In genomic region chr12:66290716-66291200, GRCh38 we compare ENCODE assay signal across 1 cellular context.
TF ChIP-seq lines count a peak whose summit lies in the region.

No MANE protein-coding gene starts in this region.

TF ChIP-seq in GM12878, 131 proteins besides CTCF, POLR2A, EP300 and RAD21:
- no peak for TF ChIP-seq ZNF274 (IDR thresholded peaks at IDR 0.05; ENCODE audit: insufficient read depth, insufficient read length)
- TF ChIP-seq PAX5 (IDR thresholded peaks at IDR 0.05; ENCODE audit: borderline replicate concordance, low read depth, low read length) = 0 out of 2 replicates have a peak, but pooled peaks have one; percentile 37
- no peak for TF ChIP-seq ZNF217 (IDR thresholded peaks at IDR 0.05)
- no peak for TF ChIP-seq BCL11A (IDR thresholded peaks at IDR 0.05; ENCODE audit: low read depth, low read length)
- TF ChIP-seq RUNX3 (IDR thresholded peaks at IDR 0.05; ENCODE audit: low read length) = peak; percentile 54
- no peak for TF ChIP-seq SRF (IDR thresholded peaks at IDR 0.05; ENCODE audit: low read depth in 2 of 2, low read length in 2 of 2)
- TF ChIP-seq ATF7 (IDR thresholded peaks at IDR 0.05; ENCODE audit: low read depth) = no peak
